22 cellular contexts compared by ENCODE assay signal in the genomic region with DNA sequence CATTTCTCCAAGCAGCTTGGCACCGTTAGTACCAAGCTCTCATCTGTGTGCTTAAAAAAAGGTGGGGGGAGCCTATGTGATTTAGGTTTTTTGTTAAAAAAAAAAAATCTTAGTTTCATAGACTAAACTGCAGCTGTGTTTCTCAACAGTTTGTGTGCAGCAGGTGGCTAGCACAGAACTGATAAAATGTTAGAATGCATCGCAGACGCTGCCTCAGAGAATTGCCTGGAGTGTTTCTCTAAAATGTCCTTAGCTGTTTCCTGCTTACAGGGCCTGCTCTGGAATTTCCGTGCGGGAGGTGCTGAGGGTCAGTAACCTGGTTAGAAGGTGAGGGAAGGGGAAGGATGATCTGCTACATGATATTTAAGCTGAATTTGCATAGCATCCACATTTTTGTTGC.
DNase-seq lines count a peak whose midpoint lies in the region; ATAC-seq and TF ChIP-seq lines count a peak whose summit lies in the region.
"Had no signal": no experiment of that assay in that cellular context is flagged by ENCODE, and none has a peak within 500 bp of the region (broad histone marks: within the 10 kb centered on the region; RNA-seq: fewer than 3 reads in every experiment).

No MANE protein-coding gene starts in this region.

- peak; percentile 17 for DNase-seq in ELF-1 (ENCODE audit: low read depth, low spot score)
- peak; percentile 39 for DNase-seq in NCI-H226
- no peak for DNase-seq in activated naive CD4-positive, alpha-beta T cell treated with anti-CD3 and anti-CD28 coated beads, Interleukin-2, amount 10 ng/mL, durations not matched to agents 7 days and 5 days
- no peak for DNase-seq in activated T-cell treated with anti-CD3 and anti-CD28 coated beads, Interleukin-2, amount 50 U/mL, for 48 hours
- DNase-seq: GDM1, H7, HFFc6, MG63, NCI-H1092, NCI-H1436, NCI-H187 treated with DMSO at 0.1 percent for 48 hours, NCI-H2227 treated with DMSO at 0.1 percent for 48 hours, NCI-H510A treated with DMSO at 0.1 percent for 48 hours, NCI-H774, SIG-M5 had no signal

- CTCF ChIA-PET in activated naive CD4-positive, alpha-beta T cell treated with anti-CD3 and anti-CD28 coated beads, Interleukin-2, amount 10 ng/mL, durations not matched to agents 7 days and 5 days (lab: Charles Lee) = no interaction called here

- peaks cover 32% of the 10 kb centered on the region for H3K4me1 Mint-ChIP-seq in nephron
- no peaks in the 10 kb centered on the region for H3K4me1 Mint-ChIP-seq in activated naive CD4-positive, alpha-beta T cell treated with anti-CD3 and anti-CD28 coated beads, Interleukin-2, amount 10 ng/mL, durations not matched to agents 7 days and 5 days

- peaks cover 10% of the 10 kb centered on the region for H3K36me3 Mint-ChIP-seq in nephron (ENCODE audit: low read depth)
- H3K36me3 Mint-ChIP-seq in activated naive CD4-positive, alpha-beta T cell treated with anti-CD3 and anti-CD28 coated beads, Interleukin-2, amount 10 ng/mL, durations not matched to agents 7 days and 5 days = no peaks in the 10 kb centered on the region

- H3K27ac ChIP-seq in cingulate gyrus (ENCODE audit: low read depth, low read length) = peak overlapping the region; percentile 6
- H3K27ac ChIP-seq: C4-2B had no signal

- no peak overlapping the region for H3K4me3 Mint-ChIP-seq in nephron
- H3K4me3 Mint-ChIP-seq in activated naive CD4-positive, alpha-beta T cell treated with anti-CD3 and anti-CD28 coated beads, Interleukin-2, amount 10 ng/mL, durations not matched to agents 7 days and 5 days = no peak overlapping the region
- H3K4me3 Mint-ChIP-seq: HFFc6 had no signal

- H3K27me3 Mint-ChIP-seq in nephron (ENCODE audit: low read depth) = no peaks in the 10 kb centered on the region
- H3K27me3 Mint-ChIP-seq in activated naive CD4-positive, alpha-beta T cell treated with anti-CD3 and anti-CD28 coated beads, Interleukin-2, amount 10 ng/mL, durations not matched to agents 7 days and 5 days = no peaks in the 10 kb centered on the region

- ATAC-seq in HG02938 (IDR thresholded peaks at IDR 0.05; ENCODE audit: unreplicated experiment) = no peak
- ATAC-seq in GM21723 (IDR thresholded peaks at IDR 0.05; ENCODE audit: unreplicated experiment) = no peak
- ATAC-seq: K562, Panc1 had no signal

- peak overlapping the region; percentile 53 to 81 (median 61) for H3K27ac Mint-ChIP-seq in nephron
- no peak overlapping the region for H3K27ac Mint-ChIP-seq in activated naive CD4-positive, alpha-beta T cell treated with anti-CD3 and anti-CD28 coated beads, Interleukin-2, amount 10 ng/mL, durations not matched to agents 7 days and 5 days
- H3K27ac Mint-ChIP-seq: HFFc6 had no signal

- no peak for TF ChIP-seq CTCF in nephron (IDR thresholded peaks at IDR 0.05; ENCODE audit: unreplicated experiment in 3 of 3)

- no peaks in the 10 kb centered on the region for H3K9me3 Mint-ChIP-seq in nephron
- peaks cover 4% of the 10 kb centered on the region for H3K9me3 Mint-ChIP-seq in activated naive CD4-positive, alpha-beta T cell treated with anti-CD3 and anti-CD28 coated beads, Interleukin-2, amount 10 ng/mL, durations not matched to agents 7 days and 5 days

Comparison
In these comparisons a context has a peak if more than half of its experiments do, and no peak if none do; other contexts are left out.
1. DNase-seq: peak in ELF-1 (single experiment) and NCI-H226 (single experiment); none in activated naive CD4-positive, alpha-beta T cell treated with anti-CD3 and anti-CD28 coated beads, Interleukin-2, amount 10 ng/mL, durations not matched to agents 7 days and 5 days (single experiment) and activated T-cell treated with anti-CD3 and anti-CD28 coated beads, Interleukin-2, amount 50 U/mL, for 48 hours (0 of 2).